Comparison of ENCODE assay signal across 1 cellular context in the genomic region with DNA sequence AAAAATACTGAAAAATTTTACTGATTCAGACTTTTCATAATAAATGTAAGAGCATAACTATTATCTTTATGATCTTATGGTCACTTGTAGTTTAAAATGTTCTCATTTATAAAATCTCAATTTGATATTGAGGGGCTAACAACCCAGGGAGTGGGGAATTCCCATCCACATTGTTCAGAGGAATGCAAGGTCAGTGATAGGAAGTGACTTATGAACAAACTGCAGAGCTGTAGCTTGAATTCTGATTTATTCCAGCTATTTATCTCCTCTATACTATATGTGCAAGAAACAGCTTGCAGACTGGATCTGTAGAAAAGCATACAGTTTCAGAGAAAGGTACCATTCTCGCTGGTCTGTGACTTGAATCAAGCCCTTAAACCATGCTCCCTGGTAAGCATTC.
TF ChIP-seq lines count a peak whose summit lies in the region.

No MANE protein-coding gene starts in this region.

TF ChIP-seq in WTC11, 78 proteins besides CTCF, POLR2A, EP300 and RAD21 (continued from another document):
- TF ChIP-seq, protein P1, sequence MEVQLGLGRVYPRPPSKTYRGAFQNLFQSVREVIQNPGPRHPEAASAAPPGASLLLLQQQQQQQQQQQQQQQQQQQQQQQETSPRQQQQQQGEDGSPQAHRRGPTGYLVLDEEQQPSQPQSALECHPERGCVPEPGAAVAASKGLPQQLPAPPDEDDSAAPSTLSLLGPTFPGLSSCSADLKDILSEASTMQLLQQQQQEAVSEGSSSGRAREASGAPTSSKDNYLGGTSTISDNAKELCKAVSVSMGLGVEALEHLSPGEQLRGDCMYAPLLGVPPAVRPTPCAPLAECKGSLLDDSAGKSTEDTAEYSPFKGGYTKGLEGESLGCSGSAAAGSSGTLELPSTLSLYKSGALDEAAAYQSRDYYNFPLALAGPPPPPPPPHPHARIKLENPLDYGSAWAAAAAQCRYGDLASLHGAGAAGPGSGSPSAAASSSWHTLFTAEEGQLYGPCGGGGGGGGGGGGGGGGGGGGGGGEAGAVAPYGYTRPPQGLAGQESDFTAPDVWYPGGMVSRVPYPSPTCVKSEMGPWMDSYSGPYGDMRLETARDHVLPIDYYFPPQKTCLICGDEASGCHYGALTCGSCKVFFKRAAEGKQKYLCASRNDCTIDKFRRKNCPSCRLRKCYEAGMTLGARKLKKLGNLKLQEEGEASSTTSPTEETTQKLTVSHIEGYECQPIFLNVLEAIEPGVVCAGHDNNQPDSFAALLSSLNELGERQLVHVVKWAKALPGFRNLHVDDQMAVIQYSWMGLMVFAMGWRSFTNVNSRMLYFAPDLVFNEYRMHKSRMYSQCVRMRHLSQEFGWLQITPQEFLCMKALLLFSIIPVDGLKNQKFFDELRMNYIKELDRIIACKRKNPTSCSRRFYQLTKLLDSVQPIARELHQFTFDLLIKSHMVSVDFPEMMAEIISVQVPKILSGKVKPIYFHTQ (CRISPR knock-in tag; IDR thresholded peaks at IDR 0.05): no peak
- TF ChIP-seq ZBTB21 (CRISPR knock-in tag; IDR thresholded peaks at IDR 0.05; ENCODE audit: borderline replicate concordance) (no peak), SMAD3 (CRISPR knock-in tag; IDR thresholded peaks at IDR 0.05; ENCODE audit: borderline replicate concordance) (no peak)
- TF ChIP-seq, protein P2, sequence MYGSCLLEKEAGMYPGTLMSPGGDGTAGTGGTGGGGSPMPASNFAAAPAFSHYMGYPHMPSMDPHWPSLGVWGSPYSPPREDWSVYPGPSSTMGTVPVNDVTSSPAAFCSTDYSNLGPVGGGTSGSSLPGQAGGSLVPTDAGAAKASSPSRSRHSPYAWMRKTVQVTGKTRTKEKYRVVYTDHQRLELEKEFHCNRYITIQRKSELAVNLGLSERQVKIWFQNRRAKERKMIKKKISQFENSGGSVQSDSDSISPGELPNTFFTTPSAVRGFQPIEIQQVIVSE (CRISPR knock-in tag; IDR thresholded peaks at IDR 0.05; ENCODE audit: borderline replicate concordance): no peak
